Comparison of ENCODE assay signal across 9 cellular contexts in the genomic region with DNA sequence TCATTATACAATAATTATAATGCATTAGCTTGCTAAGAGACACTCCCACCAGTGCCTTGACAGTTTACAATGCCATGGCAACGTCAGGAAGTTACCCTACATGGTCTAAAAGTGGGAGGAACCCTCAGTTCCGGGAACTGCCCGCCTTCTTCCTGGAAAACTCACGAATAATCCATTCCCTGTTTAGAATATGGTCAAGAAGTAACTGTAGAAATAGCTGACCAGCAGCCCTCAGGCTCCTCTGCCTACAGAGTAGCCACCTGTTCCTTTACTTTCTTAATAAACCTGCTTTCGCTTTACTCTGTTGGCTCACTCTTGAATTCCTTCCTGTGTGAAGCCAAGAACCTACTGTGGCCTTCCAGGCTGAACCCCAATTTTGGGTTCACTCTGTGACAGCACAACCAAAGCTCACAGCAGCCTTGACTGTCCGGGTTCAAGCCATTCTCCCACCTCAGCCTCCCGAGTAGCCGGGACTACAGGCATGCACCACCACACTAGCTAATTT. TPM values are rescaled to one million over a fixed set of nuclear protein-coding genes. Genes with fewer than 3 reads are reported as not detected.
DNase-seq lines count a peak whose midpoint lies in the region; ATAC-seq and TF ChIP-seq lines count a peak whose summit lies in the region.
"Had no signal": no experiment of that assay in that cellular context is flagged by ENCODE, and none has a peak within 500 bp of the region (broad histone marks: within the 10 kb centered on the region; RNA-seq: fewer than 3 reads in every experiment).

No MANE protein-coding gene starts in this region.

- H3K27me3 Mint-ChIP-seq in GM23338 (ENCODE audit: insufficient read depth, low read depth, poor library complexity): peaks cover 1% of the 10 kb centered on the region
- no peaks in the 10 kb centered on the region; the same call in 1 of the 2 replicates for H3K27me3 Mint-ChIP-seq in H9 (ENCODE audit: low read depth)

- H3K36me3 Mint-ChIP-seq in GM23338 (ENCODE audit: low read depth) (no peaks in the 10 kb centered on the region), H9 (ENCODE audit: insufficient read depth in 1 of 3, low read depth in 3 of 3) (no peaks in the 10 kb centered on the region)

- H2BK20ac ChIP-seq in H9 (ENCODE audit: low read depth, low read length, poor library complexity, severe bottlenecking): no peak overlapping the region

- H4K8ac ChIP-seq in H9 (replicated peaks; ENCODE audit: insufficient read length, low read depth, low read length): no peak overlapping the region

- no CpG with 5 or more reads among the region's 8 CpGs for WGBS in H9 (ENCODE audit: extremely low coverage, insufficient read length, low lambda C conversion rate)

- H3K56ac ChIP-seq in H9 (ENCODE audit: insufficient read length, low read depth, low read length): no peak overlapping the region

- H3F3A ChIP-seq in GM23338 (replicated peaks; ENCODE audit: low read depth): no peaks in the 10 kb centered on the region

- H3K4me3 ChIP-seq in GM23338 (no peak overlapping the region), cardiac fibroblast (replicated peaks in 1 of 2; ENCODE audit: low read depth in 2 of 2, low read length in 2 of 2) (no peak overlapping the region)

- H3K27me3 ChIP-seq in GM23338 (ENCODE audit: insufficient read depth) (no peaks in the 10 kb centered on the region), H9 (ENCODE audit: insufficient read depth, low read length) (no peaks in the 10 kb centered on the region)

- H3K23me2 ChIP-seq in H9 (ENCODE audit: insufficient read length, low read depth, low read length, poor library complexity, severe bottlenecking): no peaks in the 10 kb centered on the region

- no peaks in the 10 kb centered on the region for H3K9me3 ChIP-seq in H9 (ENCODE audit: control insufficient read depth, low read depth, low read length)

- H3T11ph ChIP-seq in H9 (ENCODE audit: low read length): no peak overlapping the region

- H3K4me1 Mint-ChIP-seq in GM23338 (no peaks in the 10 kb centered on the region), H9 (no peaks in the 10 kb centered on the region; a peak in 1 of 4 replicates)

- H2BK120ac ChIP-seq in H9 (ENCODE audit: low read depth, low read length, poor library complexity, severe bottlenecking): no peak overlapping the region

- H3K4me2 ChIP-seq in GM23338 (no peak overlapping the region), H9 (ENCODE audit: insufficient read depth, insufficient read length, low read length) (no peak overlapping the region)

- H3K4me1 ChIP-seq in GM23338 (ENCODE audit: insufficient read depth) (no peaks in the 10 kb centered on the region), H9 (ENCODE audit: insufficient read depth, low read length) (no peaks in the 10 kb centered on the region)

- H4K20me1 ChIP-seq in GM23338 (replicated peaks; ENCODE audit: insufficient read depth) (no peaks in the 10 kb centered on the region), H9 (ENCODE audit: control insufficient read depth, insufficient read depth, insufficient read length) (no peaks in the 10 kb centered on the region)

- H2BK15ac ChIP-seq in H9 (ENCODE audit: low read depth, low read length): no peak overlapping the region

- H3K9ac ChIP-seq in H9 (ENCODE audit: extremely low read depth, insufficient read length, low read length): no peak overlapping the region

- ATAC-seq in GM23338 (no peak), GM18867 (IDR thresholded peaks at IDR 0.05; ENCODE audit: unreplicated experiment) (no peak)

- H2AFZ ChIP-seq in GM23338: no peak overlapping the region
- H2AFZ ChIP-seq in H9 (ENCODE audit: low read length): no peak overlapping the region

- H3K27ac Mint-ChIP-seq in GM23338 (no peak overlapping the region; the same call in 1 of the 2 replicates), H9 (no peak overlapping the region)

- H3K27ac ChIP-seq in GM23338 (ENCODE audit: low read depth) (0 out of 2 replicates have a peak overlapping the region, but pooled peaks have one; percentile 59), H9 (ENCODE audit: insufficient read length, low read depth, low read length) (no peak overlapping the region)
- H3K27ac ChIP-seq: WERI-Rb-1 had no signal

- H4K5ac ChIP-seq in H9 (ENCODE audit: insufficient read length, low read depth, low read length): no peak overlapping the region

- H3K23ac ChIP-seq in H9 (ENCODE audit: insufficient read length, low read depth, low read length): no peak overlapping the region

- DNase-seq in GM23338 (ENCODE audit: low spot score) (no peak), UCSD-AML1 (lab: John Stamatoyannopoulos, UW; ENCODE audit: unreplicated experiment) (peak; percentile 76), cardiac fibroblast (ENCODE audit: low read depth in 2 of 2) (peak; percentile 27 to 68), renal cortical epithelial cell (ENCODE audit: low read depth) (peak; percentile 75), NCI-H2171 (lab: John Stamatoyannopoulos, UW) (no peak), NCI-H526 treated with DMSO at 0.1 percent for 48 hours (lab: John Stamatoyannopoulos, UW) (no peak), H9 (no peak)
- DNase-seq: WERI-Rb-1 had no signal

- H3K79me2 ChIP-seq in GM23338 (replicated peaks; ENCODE audit: insufficient read depth): no peaks in the 10 kb centered on the region
- H3K79me2 ChIP-seq in H9 (ENCODE audit: insufficient read depth, low read length): no peaks in the 10 kb centered on the region

- H2AK5ac ChIP-seq in H9 (ENCODE audit: insufficient read length, low read length): no peak overlapping the region

- no peak overlapping the region for H2BK12ac ChIP-seq in H9 (ENCODE audit: insufficient read length, low read depth, low read length)

- H3K18ac ChIP-seq in H9 (ENCODE audit: insufficient read length, low read depth, low read length): no peak overlapping the region

- H3K9me2 ChIP-seq in GM23338 (ENCODE audit: insufficient read depth): no peaks in the 10 kb centered on the region

- H3K9me3 Mint-ChIP-seq in GM23338 (no peaks in the 10 kb centered on the region), H9 (no peaks in the 10 kb centered on the region)

- H3K4me3 Mint-ChIP-seq in GM23338 (no peak overlapping the region), H9 (no peak overlapping the region)

- H3K79me1 ChIP-seq in H9 (ENCODE audit: insufficient read depth, low read depth, low read length, poor library complexity, severe bottlenecking): no peaks in the 10 kb centered on the region

- H3K36me3 ChIP-seq in GM23338 (ENCODE audit: insufficient read depth): no peaks in the 10 kb centered on the region
- H3K36me3 ChIP-seq: WERI-Rb-1 had no signal

- no peak overlapping the region for H3K4ac ChIP-seq in H9 (ENCODE audit: low read depth, low read length)

- TF ChIP-seq CTCF in GM23338 (conservative IDR thresholded peaks at IDR 0.05; ENCODE audit: low read depth in 2 of 2) (no peak), cardiac fibroblast (IDR thresholded peaks at IDR 0.05; ENCODE audit: low read depth, low read length) (no peak), H9 (conservative IDR thresholded peaks at IDR 0.05) (no peak)

- no peak overlapping the region for H3K14ac ChIP-seq in H9 (ENCODE audit: insufficient read depth, low read length)

- H4K91ac ChIP-seq in H9 (ENCODE audit: insufficient read length, low read depth, low read length): no peak overlapping the region

- no peak overlapping the region for H2BK5ac ChIP-seq in H9 (ENCODE audit: insufficient read length, low read length)

TF ChIP-seq in GM23338, 12 proteins besides CTCF, POLR2A, EP300 and RAD21 (continues in another document):
- TF ChIP-seq NANOG (IDR thresholded peaks at IDR 0.05; ENCODE audit: borderline replicate concordance) (no peak), CREB1 (CRISPR knock-in tag; IDR thresholded peaks at IDR 0.05; ENCODE audit: low read depth) (no peak), POLR2AphosphoS5 (IDR thresholded peaks at IDR 0.05; ENCODE audit: low read depth) (no peak), JUNB (IDR thresholded peaks at IDR 0.05; ENCODE audit: unreplicated experiment) (no peak), ZNF331 (CRISPR knock-in tag; IDR thresholded peaks at IDR 0.05; ENCODE audit: low read depth) (no peak), EZH2phosphoT487 (IDR thresholded peaks at IDR 0.05; ENCODE audit: unreplicated experiment) (no peak)
- TF ChIP-seq, protein P1, sequence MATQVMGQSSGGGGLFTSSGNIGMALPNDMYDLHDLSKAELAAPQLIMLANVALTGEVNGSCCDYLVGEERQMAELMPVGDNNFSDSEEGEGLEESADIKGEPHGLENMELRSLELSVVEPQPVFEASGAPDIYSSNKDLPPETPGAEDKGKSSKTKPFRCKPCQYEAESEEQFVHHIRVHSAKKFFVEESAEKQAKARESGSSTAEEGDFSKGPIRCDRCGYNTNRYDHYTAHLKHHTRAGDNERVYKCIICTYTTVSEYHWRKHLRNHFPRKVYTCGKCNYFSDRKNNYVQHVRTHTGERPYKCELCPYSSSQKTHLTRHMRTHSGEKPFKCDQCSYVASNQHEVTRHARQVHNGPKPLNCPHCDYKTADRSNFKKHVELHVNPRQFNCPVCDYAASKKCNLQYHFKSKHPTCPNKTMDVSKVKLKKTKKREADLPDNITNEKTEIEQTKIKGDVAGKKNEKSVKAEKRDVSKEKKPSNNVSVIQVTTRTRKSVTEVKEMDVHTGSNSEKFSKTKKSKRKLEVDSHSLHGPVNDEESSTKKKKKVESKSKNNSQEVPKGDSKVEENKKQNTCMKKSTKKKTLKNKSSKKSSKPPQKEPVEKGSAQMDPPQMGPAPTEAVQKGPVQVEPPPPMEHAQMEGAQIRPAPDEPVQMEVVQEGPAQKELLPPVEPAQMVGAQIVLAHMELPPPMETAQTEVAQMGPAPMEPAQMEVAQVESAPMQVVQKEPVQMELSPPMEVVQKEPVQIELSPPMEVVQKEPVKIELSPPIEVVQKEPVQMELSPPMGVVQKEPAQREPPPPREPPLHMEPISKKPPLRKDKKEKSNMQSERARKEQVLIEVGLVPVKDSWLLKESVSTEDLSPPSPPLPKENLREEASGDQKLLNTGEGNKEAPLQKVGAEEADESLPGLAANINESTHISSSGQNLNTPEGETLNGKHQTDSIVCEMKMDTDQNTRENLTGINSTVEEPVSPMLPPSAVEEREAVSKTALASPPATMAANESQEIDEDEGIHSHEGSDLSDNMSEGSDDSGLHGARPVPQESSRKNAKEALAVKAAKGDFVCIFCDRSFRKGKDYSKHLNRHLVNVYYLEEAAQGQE (IDR thresholded peaks at IDR 0.05; ENCODE audit: unreplicated experiment): no peak

RNA-seq across cellular contexts. Expression of a gene that starts 20.0 kb away (rescaled TPM):
- 49.9 and 57.5 TPM in 2 replicates for total RNA-seq in GM23338 (2014; rRNA removed; shearing (Covaris generic))
- 52.4 and 65.5 TPM in 2 replicates for polyA plus RNA-seq in GM23338 (2016; fragmentation: Nextera tagmentation; extraction: Ambion mirVana)
- total RNA-seq in renal cortical epithelial cell (32.0 and 51.6 TPM in 2 replicates), H9 (2021) (46.1 and 48.7 TPM in 2 replicates)

RNA-seq across cellular contexts. Expression of a gene that starts 43.7 kb away (rescaled TPM):
- 72.0 and 95.0 TPM in 2 replicates for total RNA-seq in GM23338 (2014; rRNA removed; shearing (Covaris generic))
- 40.9 and 46.9 TPM in 2 replicates for polyA plus RNA-seq in GM23338 (2016; fragmentation: Nextera tagmentation; extraction: Ambion mirVana)
- total RNA-seq in renal cortical epithelial cell (66.8 and 101 TPM in 2 replicates), H9 (2021) (93.3 and 97.2 TPM in 2 replicates)

Comparison
In these comparisons a context has a peak if more than half of its experiments do, and no peak if none do; other contexts are left out.
1. DNase-seq: peak in UCSD-AML1 (single experiment), cardiac fibroblast (2 of 2) and renal cortical epithelial cell (single experiment); none in GM23338 (single experiment), NCI-H2171 (single experiment), NCI-H526 treated with DMSO at 0.1 percent for 48 hours (single experiment) and H9 (single experiment).